Comparison of ENCODE assay signal across 16 cellular contexts in genomic region chr22:20663941-20664593, GRCh38.
A peak's percentile ranks its signal among the peaks of the same experiment; 100 is the strongest.
DNase-seq lines count a peak whose midpoint lies in the region; ATAC-seq, FAIRE-seq and TF ChIP-seq lines count a peak whose summit lies in the region.
"Had no signal": no experiment of that assay in that cellular context is flagged by ENCODE, and none has a peak within 500 bp of the region (broad histone marks: within the 10 kb centered on the region; RNA-seq: fewer than 3 reads in every experiment).

No MANE protein-coding gene starts in this region.

- no peak for FAIRE-seq in H1 (lab: Jason Lieb, UNC)
- FAIRE-seq: GM12891, HepG2 had no signal

- H3K9ac ChIP-seq in IMR-90 (ENCODE audit: low read depth, low read length) (no peak overlapping the region), H1 (replicated peaks in 1 of 4; ENCODE audit: extremely low read depth in 1 of 4, low read depth in 3 of 4, low read length in 3 of 4) (no peak overlapping the region; a peak in 1 of 7 replicates), neuronal stem cell (ENCODE audit: low read depth, low read length, poor library complexity) (peak overlapping the region; percentile 7)

- no peak overlapping the region for H2BK20ac ChIP-seq in IMR-90 (ENCODE audit: low read depth, low read length)
- no peak overlapping the region for H2BK20ac ChIP-seq in H1 (ENCODE audit: low read length)

- peaks cover 1% of the 10 kb centered on the region; the same call in 1 of the 2 replicates for H3K27me3 ChIP-seq in IMR-90 (ENCODE audit: control insufficient read depth, insufficient read depth, low read length)
- no peaks in the 10 kb centered on the region for H3K27me3 ChIP-seq in H1 (replicated peaks in 1 of 4; ENCODE audit: control insufficient read depth in 3 of 4, extremely low read depth in 1 of 4, insufficient read depth in 3 of 4, low read length in 3 of 4)
- peaks cover 0 to 2% (median 0%) of the 10 kb centered on the region in 3 experiments for H3K27me3 ChIP-seq in neuronal stem cell (ENCODE audit: control insufficient read depth in 3 of 3, insufficient read depth in 3 of 3, low read depth in 1 of 3, low read length in 3 of 3)

- intact Hi-C loops in IMR-90 (cut with micrococcal nuclease), result loop anchor here (5.0 kb wide), 1 partner anchor 37 kb away; no protein-coding TSS in a partner anchor

- no peak overlapping the region for H2BK5ac ChIP-seq in IMR-90 (ENCODE audit: low read depth, low read length, poor library complexity, severe bottlenecking)
- no peak overlapping the region for H2BK5ac ChIP-seq in H1 (ENCODE audit: low read depth, low read length)
- no peak overlapping the region for H2BK5ac ChIP-seq in neuronal stem cell (ENCODE audit: low read length)

- TF ChIP-seq POLR2A in IMR-90 (IDR thresholded peaks at IDR 0.05; ENCODE audit: low read depth, low read length) (no peak), H1 (IDR thresholded peaks at IDR 0.05; ENCODE audit: control extremely low read depth in 1 of 2, low read depth in 2 of 2, low read length in 2 of 2) (no peak)

- 63% methylated on average over 2 of the region's 7 CpGs; no CpG with 5 or more reads in 1 of the 2 experiments for WGBS in IMR-90 (ENCODE audit: extremely low coverage in 2 of 2, insufficient read length in 1 of 2), 2 experiments
- 91% methylated on average over 7 of the region's 7 CpGs; no CpG with 5 or more reads in 1 of the 2 experiments for WGBS in H1 (ENCODE audit: extremely low coverage in 1 of 2, insufficient coverage in 1 of 2, insufficient read length in 1 of 2, insufficient replicate concordance in 2 of 2, low coverage in 1 of 2, low lambda C conversion rate in 2 of 2, missing lambda C conversion rate in 1 of 2), 2 experiments
- WGBS in neuronal stem cell (ENCODE audit: extremely low coverage in 2 of 2, insufficient read length in 2 of 2, insufficient replicate concordance in 1 of 2), 2 donors, result no CpG with 5 or more reads among the region's 7 CpGs

- H3K36me3 Mint-ChIP-seq in type B pancreatic cell, result no peaks in the 10 kb centered on the region

- H3K4me1 Mint-ChIP-seq in type B pancreatic cell (ENCODE audit: unreplicated experiment), result no peaks in the 10 kb centered on the region
- H3K4me1 Mint-ChIP-seq: B cell had no signal

- no peak overlapping the region for H3K18ac ChIP-seq in IMR-90 (ENCODE audit: low read depth, low read length)
- no peak overlapping the region for H3K18ac ChIP-seq in H1 (ENCODE audit: extremely low read depth, low read length)
- H3K18ac ChIP-seq in neuronal stem cell (ENCODE audit: low read length), result peak overlapping the region; percentile 39

- DNase-seq in IMR-90 (no peak), H1 (ENCODE audit: low read depth in 1 of 2, low spot score in 2 of 2) (peak in 1 of 2 experiments; percentile 27), neuronal stem cell (ENCODE audit: low spot score) (no peak), type B pancreatic cell (ENCODE audit: extremely low spot score, unreplicated experiment) (peak; percentile 37), EL (no peak), hepatic stellate cell (ENCODE audit: low spot score) (no peak), SHP77 (lab: John Stamatoyannopoulos, UW) (no peak)
- DNase-seq: C1 segment of cervical spinal cord; Calu3; CD4-positive, alpha-beta T cell; DMS79; GOT3 had no signal

- no peak overlapping the region for H3K56ac ChIP-seq in IMR-90 (ENCODE audit: extremely low read depth, insufficient read depth, low read length)
- no peak overlapping the region for H3K56ac ChIP-seq in H1 (replicated peaks; ENCODE audit: insufficient read length, low read depth, low read length)

- H3K23ac ChIP-seq in IMR-90 (ENCODE audit: low read depth, low read length) (no peak overlapping the region), H1 (ENCODE audit: insufficient read length) (no peak overlapping the region), neuronal stem cell (ENCODE audit: low read depth, low read length, poor library complexity) (peak overlapping the region; percentile 76)

- H3K9me3 ChIP-seq in IMR-90 (ENCODE audit: control insufficient read depth, insufficient read depth, low read length) (no peaks in the 10 kb centered on the region), H1 (ENCODE audit: insufficient read depth in 2 of 2, low read depth in 1 of 2, low read length in 1 of 2) (no peaks in the 10 kb centered on the region), neuronal stem cell (replicated peaks in 1 of 2; ENCODE audit: control insufficient read depth in 2 of 2, insufficient read depth in 1 of 2, low read depth in 1 of 2, low read length in 2 of 2) (peaks cover 0 to 3% of the 10 kb centered on the region in 2 donors)
- H3K9me3 ChIP-seq: HAP-1 had no signal

- no peak overlapping the region for H2BK15ac ChIP-seq in IMR-90 (ENCODE audit: low read depth, low read length)
- H2BK15ac ChIP-seq in H1 (ENCODE audit: low read length), result no peak overlapping the region
- H2BK15ac ChIP-seq in neuronal stem cell (ENCODE audit: low read length), result no peak overlapping the region

- dilution Hi-C loops in IMR-90 (cut with HindIII; ENCODE audit: low sequenced_read_pairs, unreplicated experiment), result no loop called here

- CTCF ChIA-PET in IMR-90 (lab: Yijun Ruan, JAX), result no interaction called here
- CTCF ChIA-PET in H1 (lab: Charles Lee; ENCODE audit: partially characterized antibody), result interaction anchor here (1.2 to 1.6 kb wide), 4 partner anchors 29 to 99 kb away, joined by 3 to 5 read pairs (median 4); no protein-coding TSS in a partner anchor

- no peak overlapping the region for H3K4me2 ChIP-seq in IMR-90 (ENCODE audit: low read depth, low read length)
- H3K4me2 ChIP-seq in H1 (ENCODE audit: insufficient read depth in 1 of 2, low read depth in 2 of 2, low read length in 2 of 2), result no peak overlapping the region
- H3K4me2 ChIP-seq in neuronal stem cell (ENCODE audit: insufficient read depth, low read length, poor library complexity, severe bottlenecking), result no peak overlapping the region

- no peaks in the 10 kb centered on the region for H3K23me2 ChIP-seq in H1 (ENCODE audit: low read depth, low read length)

- no peak overlapping the region for H2BK12ac ChIP-seq in H1 (ENCODE audit: low read depth, low read length)
- no peak overlapping the region for H2BK12ac ChIP-seq in neuronal stem cell (ENCODE audit: low read length)

- H4K91ac ChIP-seq in IMR-90 (ENCODE audit: insufficient read depth, low read depth, low read length) (no peak overlapping the region), H1 (replicated peaks; ENCODE audit: insufficient read length, low read length) (no peak overlapping the region), neuronal stem cell (ENCODE audit: low read depth, low read length, poor library complexity) (no peak overlapping the region)

- POLR2A ChIA-PET in IMR-90 (lab: Charles Lee; ENCODE audit: unreplicated experiment), result interaction anchor here (0.7 kb wide), 1 partner anchor 8 kb away, joined by 5 read pairs; no protein-coding TSS in a partner anchor
- POLR2A ChIA-PET in H1 (lab: Charles Lee; ENCODE audit: partially characterized antibody), result interaction anchor here (1.5 kb wide), 1 partner anchor 54 kb away, joined by 4 read pairs; no protein-coding TSS in a partner anchor

- TF ChIP-seq EP300 in H1 (IDR thresholded peaks at IDR 0.05; ENCODE audit: borderline replicate concordance in 1 of 2, low read depth in 2 of 2, low read length in 2 of 2), result no peak

- TF ChIP-seq RAD21 in IMR-90 (IDR thresholded peaks at IDR 0.05; ENCODE audit: low read length) (no peak), H1 (IDR thresholded peaks at IDR 0.05 in 1 of 2, conservative IDR thresholded peaks at IDR 0.05 in 1 of 2; ENCODE audit: low read depth in 2 of 2, low read length in 2 of 2) (no peak)

- H3K36me3 ChIP-seq in IMR-90 (ENCODE audit: control insufficient read depth, insufficient read depth, low read length), result no peaks in the 10 kb centered on the region
- no peaks in the 10 kb centered on the region for H3K36me3 ChIP-seq in H1 (ENCODE audit: control insufficient read depth in 2 of 4, insufficient read depth in 4 of 4, low read length in 3 of 4)
- H3K36me3 ChIP-seq in neuronal stem cell (replicated peaks in 1 of 2; ENCODE audit: control insufficient read depth in 2 of 2, insufficient read depth in 2 of 2, low read length in 2 of 2), result no peaks in the 10 kb centered on the region
- H3K36me3 ChIP-seq: HAP-1 had no signal

- H3K79me2 ChIP-seq in H1 (ENCODE audit: control insufficient read depth in 1 of 2, insufficient read depth in 2 of 2, low read length in 2 of 2), result no peaks in the 10 kb centered on the region

- no peak overlapping the region for H2BK120ac ChIP-seq in IMR-90 (ENCODE audit: low read depth, low read length)
- no peak overlapping the region for H2BK120ac ChIP-seq in H1 (replicated peaks; ENCODE audit: low read depth, low read length)
- H2BK120ac ChIP-seq in neuronal stem cell (ENCODE audit: low read depth, low read length), result no peak overlapping the region

- H3K4me3 ChIP-seq in IMR-90 (ENCODE audit: insufficient read depth, low read depth, low read length) (no peak overlapping the region), H1 (ENCODE audit: extremely low read depth in 1 of 4, insufficient read depth in 2 of 4, low read depth in 3 of 4, low read length in 4 of 4) (no peak overlapping the region), neuronal stem cell (ENCODE audit: low read length in 2 of 2) (no peak overlapping the region)
- H3K4me3 ChIP-seq: HAP-1 had no signal

- peak overlapping the region; percentile 16 for H2AK9ac ChIP-seq in IMR-90 (replicated peaks; ENCODE audit: low read depth, low read length, poor library complexity)

- H2AK5ac ChIP-seq in IMR-90 (ENCODE audit: low read depth, low read length) (no peak overlapping the region), H1 (ENCODE audit: low read depth, low read length) (no peak overlapping the region), neuronal stem cell (ENCODE audit: low read depth, low read length) (peak overlapping the region; percentile 37)

- H2AFZ ChIP-seq in IMR-90 (replicated peaks; ENCODE audit: low read length, poor library complexity) (no peak overlapping the region), H1 (ENCODE audit: low read length) (no peak overlapping the region), neuronal stem cell (ENCODE audit: low read length) (no peak overlapping the region)

- H4K20me1 ChIP-seq in IMR-90 (ENCODE audit: insufficient read depth, low read length), result no peaks in the 10 kb centered on the region
- H4K20me1 ChIP-seq in H1 (replicated peaks in 1 of 2; ENCODE audit: control insufficient read depth in 1 of 2, insufficient read depth in 2 of 2, low read length in 2 of 2), result no peaks in the 10 kb centered on the region

- no peaks in the 10 kb centered on the region for H3K9me3 Mint-ChIP-seq in type B pancreatic cell

- H3K4me3 Mint-ChIP-seq in type B pancreatic cell, result no peak overlapping the region
- H3K4me3 Mint-ChIP-seq: B cell; CD4-positive, alpha-beta T cell had no signal

- peaks cover 1% of the 10 kb centered on the region; the same call in 1 of the 2 replicates for H3K4me1 ChIP-seq in IMR-90 (ENCODE audit: control insufficient read depth, insufficient read depth, low read length)
- no peaks in the 10 kb centered on the region for H3K4me1 ChIP-seq in H1 (replicated peaks in 1 of 4; ENCODE audit: control insufficient read depth in 3 of 4, insufficient read depth in 4 of 4, low read length in 3 of 4)
- H3K4me1 ChIP-seq in neuronal stem cell (ENCODE audit: control insufficient read depth in 2 of 2, insufficient read depth in 1 of 2, low read depth in 1 of 2, low read length in 2 of 2), result no peaks in the 10 kb centered on the region
- H3K4me1 ChIP-seq: HAP-1 had no signal

- no peak overlapping the region for H3K27ac ChIP-seq in IMR-90 (ENCODE audit: insufficient read depth, low read length)
- no peak overlapping the region for H3K27ac ChIP-seq in H1 (ENCODE audit: low read depth, low read length)
- H3K27ac ChIP-seq in neuronal stem cell (replicated peaks; ENCODE audit: low read length), result no peak overlapping the region

- H3K27ac Mint-ChIP-seq in type B pancreatic cell, result no peak overlapping the region
- H3K27ac Mint-ChIP-seq: B cell; CD4-positive, alpha-beta T cell had no signal

- no peak for ATAC-seq in IMR-90 (ENCODE audit: low read depth)
- ATAC-seq: HepG2 had no signal

- H4K5ac ChIP-seq in IMR-90 (ENCODE audit: low read depth, low read length) (no peak overlapping the region), H1 (ENCODE audit: insufficient read length, low read depth, low read length) (no peak overlapping the region)

- no peak for TF ChIP-seq CTCF in IMR-90 (conservative IDR thresholded peaks at IDR 0.05; ENCODE audit: low read depth, low read length)
- no peak for TF ChIP-seq CTCF in H1 (IDR thresholded peaks at IDR 0.05; ENCODE audit: control extremely low read depth in 1 of 3, insufficient read depth in 1 of 3, low read depth in 1 of 3, low read length in 3 of 3)
- TF ChIP-seq CTCF in type B pancreatic cell (conservative IDR thresholded peaks at IDR 0.05), result no peak

- H3K14ac ChIP-seq in IMR-90 (replicated peaks; ENCODE audit: low read depth, low read length), result no peak overlapping the region
- H3K14ac ChIP-seq in H1 (ENCODE audit: insufficient read length), result no peak overlapping the region
- no peak overlapping the region for H3K14ac ChIP-seq in neuronal stem cell (ENCODE audit: low read length)

- H3K27me3 Mint-ChIP-seq in type B pancreatic cell, result peaks cover 23% of the 10 kb centered on the region

- H3K9me1 ChIP-seq in IMR-90 (ENCODE audit: insufficient read depth, low read length), result 0 out of 2 replicates have a peak, but pooled peaks cover 2% of the 10 kb centered on the region

- H4K8ac ChIP-seq in IMR-90 (ENCODE audit: low read depth in 2 of 2, low read length in 2 of 2), result no peak overlapping the region
- H4K8ac ChIP-seq in H1 (ENCODE audit: extremely low read depth, insufficient read depth, low read length), result peak overlapping the region; percentile 31; the same call in 1 of the 2 replicates
- no peak overlapping the region for H4K8ac ChIP-seq in neuronal stem cell (ENCODE audit: low read depth, low read length)

- H3K4ac ChIP-seq in IMR-90 (ENCODE audit: low read depth, low read length) (no peak overlapping the region), H1 (replicated peaks; ENCODE audit: insufficient read length, low read depth, low read length) (no peak overlapping the region), neuronal stem cell (ENCODE audit: low read length) (no peak overlapping the region)

- H3K79me1 ChIP-seq in IMR-90 (ENCODE audit: low read depth in 1 of 2, low read length in 2 of 2), result no peaks in the 10 kb centered on the region
- no peaks in the 10 kb centered on the region for H3K79me1 ChIP-seq in H1 (ENCODE audit: low read depth, low read length)
- no peaks in the 10 kb centered on the region for H3K79me1 ChIP-seq in neuronal stem cell (ENCODE audit: low read depth, low read length)

- no TSS peak for BruUV-seq in IMR-90 (replicated peaks; lab: Mats Ljungman, UMichigan)

- in situ Hi-C loops in IMR-90 (cut with MboI; ENCODE audit: low sequenced_read_pairs), result no loop called here
